Comparison of ENCODE assay signal across 8 cellular contexts in the genomic region with DNA sequence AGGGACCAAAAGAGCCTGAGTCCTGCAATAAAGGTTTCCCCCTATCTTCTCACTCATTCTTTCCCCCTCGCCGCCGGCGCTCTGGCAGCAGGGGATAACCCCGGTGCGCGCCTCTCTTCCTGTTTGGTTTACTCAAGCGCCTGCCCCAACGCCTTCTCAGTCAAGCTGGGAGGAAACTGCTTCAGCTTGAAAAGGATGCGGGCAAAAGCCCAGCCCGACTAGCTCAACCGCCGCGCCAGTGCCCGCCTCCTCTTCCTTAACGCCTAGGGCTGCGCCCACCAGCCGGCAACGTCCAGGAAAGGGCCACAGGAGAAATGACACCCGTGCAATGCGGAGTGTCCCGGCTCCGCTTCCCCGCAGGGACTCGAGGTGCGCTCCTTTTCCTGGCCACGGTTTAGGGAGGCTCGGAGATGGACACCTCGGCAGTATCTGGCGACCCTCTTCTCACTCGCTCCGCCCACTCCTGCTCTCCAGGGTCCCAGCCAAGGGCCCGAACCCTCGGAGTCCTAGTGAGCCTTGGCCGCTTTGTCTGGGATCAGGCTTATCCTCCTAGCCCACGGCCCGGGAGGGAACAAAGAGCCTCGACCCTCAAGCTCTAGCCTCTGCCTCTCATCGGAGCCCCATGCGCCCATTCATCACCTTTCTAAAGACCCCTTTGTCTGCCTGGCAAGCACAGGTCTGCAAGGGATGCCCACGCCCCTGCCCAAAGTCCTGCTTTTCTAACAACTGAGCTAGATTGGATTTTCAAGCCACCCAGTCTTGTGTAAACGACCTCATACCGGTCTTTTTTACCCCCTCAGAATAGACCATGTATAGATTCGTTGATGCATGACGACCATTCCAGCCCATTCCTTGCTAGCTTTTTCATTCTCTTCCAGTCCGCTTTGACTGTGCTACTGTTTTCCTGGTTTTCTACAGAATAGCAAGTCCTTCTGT. TPM values are rescaled to one million over a fixed set of nuclear protein-coding genes. Genes with fewer than 3 reads are reported as not detected.
DNase-seq lines count a peak whose midpoint lies in the region; ATAC-seq and TF ChIP-seq lines count a peak whose summit lies in the region.

No MANE protein-coding gene starts in this region.

- no peaks in the 10 kb centered on the region for H3K9me3 ChIP-seq in fibroblast of lung (ENCODE audit: control insufficient read depth, insufficient read depth, low read depth, low read length)

- peaks cover 9% of the 10 kb centered on the region for H3K27me3 ChIP-seq in fibroblast of lung (ENCODE audit: control insufficient read depth, insufficient read depth, low read length)

- H3K27me3 Mint-ChIP-seq in nephron progenitor cell (ENCODE audit: low read depth, poor library complexity), result peaks cover 48% of the 10 kb centered on the region
- H3K27me3 Mint-ChIP-seq in stimulated activated naive CD8-positive, alpha-beta T cell treated with anti-CD3 and anti-CD28 coated beads, Interleukin-15, Interleukin-2, amounts not matched to agents 100 ng/mL and 50 ng/mL, for 24 hours, result no peaks in the 10 kb centered on the region

- H3K4me2 ChIP-seq in fibroblast of lung (ENCODE audit: extremely low read depth, insufficient read depth, low read length), result peak overlapping the region; percentile 83

- ATAC-seq in GM19035 (IDR thresholded peaks at IDR 0.05; ENCODE audit: unreplicated experiment) (peak; percentile 42), HG03378 (IDR thresholded peaks at IDR 0.05; ENCODE audit: unreplicated experiment) (peak; percentile 36)

- H3K27ac Mint-ChIP-seq in nephron progenitor cell, result peak overlapping the region; percentile 78
- H3K27ac Mint-ChIP-seq in stimulated activated naive CD8-positive, alpha-beta T cell treated with anti-CD3 and anti-CD28 coated beads, Interleukin-15, Interleukin-2, amounts not matched to agents 100 ng/mL and 50 ng/mL, for 24 hours, result peak overlapping the region; percentile 100

- no peaks in the 10 kb centered on the region for H3K36me3 Mint-ChIP-seq in nephron progenitor cell (ENCODE audit: low read depth)
- peaks cover 23% of the 10 kb centered on the region for H3K36me3 Mint-ChIP-seq in stimulated activated naive CD8-positive, alpha-beta T cell treated with anti-CD3 and anti-CD28 coated beads, Interleukin-15, Interleukin-2, amounts not matched to agents 100 ng/mL and 50 ng/mL, for 24 hours (ENCODE audit: low read depth)

- H3K79me2 ChIP-seq in fibroblast of lung (ENCODE audit: control insufficient read depth, insufficient read depth, low read length), result no peaks in the 10 kb centered on the region

- no peak overlapping the region for H3K9ac ChIP-seq in fibroblast of lung (ENCODE audit: insufficient read depth, low read length)

- H3K36me3 ChIP-seq in fibroblast of lung (ENCODE audit: control insufficient read depth, insufficient read depth, low read length), result no peaks in the 10 kb centered on the region

- peaks cover 53% of the 10 kb centered on the region for H3K4me1 Mint-ChIP-seq in nephron progenitor cell
- peaks cover 51% of the 10 kb centered on the region for H3K4me1 Mint-ChIP-seq in stimulated activated naive CD8-positive, alpha-beta T cell treated with anti-CD3 and anti-CD28 coated beads, Interleukin-15, Interleukin-2, amounts not matched to agents 100 ng/mL and 50 ng/mL, for 24 hours (ENCODE audit: low read depth)

- H3K4me1 ChIP-seq in fibroblast of lung (ENCODE audit: control insufficient read depth, extremely low read depth, insufficient read depth, low read length), result no peaks in the 10 kb centered on the region

- peak overlapping the region; percentile 91 for H3K4me3 Mint-ChIP-seq in nephron progenitor cell
- peak overlapping the region; percentile 99 for H3K4me3 Mint-ChIP-seq in stimulated activated naive CD8-positive, alpha-beta T cell treated with anti-CD3 and anti-CD28 coated beads, Interleukin-15, Interleukin-2, amounts not matched to agents 100 ng/mL and 50 ng/mL, for 24 hours

- H4K20me1 ChIP-seq in fibroblast of lung (ENCODE audit: control insufficient read depth, extremely low read depth, insufficient read depth, low read length), result no peaks in the 10 kb centered on the region

- TF ChIP-seq CTCF in fibroblast of lung (conservative IDR thresholded peaks at IDR 0.05 in 1 of 2, IDR thresholded peaks at IDR 0.05 in 1 of 2; ENCODE audit: low read depth in 1 of 2, low read length in 2 of 2) (no peak), nephron progenitor cell (IDR thresholded peaks at IDR 0.05) (no peak)

- DNase-seq in AG08395 (ENCODE audit: low spot score) (peak; percentile 3), NOMO-1 treated with dmso at 0.1 percent for 144 hours (lab: John Stamatoyannopoulos, UW; ENCODE audit: unreplicated experiment) (peak; percentile 87), activated T-cell treated with anti-CD3 and anti-CD28 coated beads for 24 hours (ENCODE audit: low read depth) (peak; percentile 89), fibroblast of lung (ENCODE audit: low read depth in 2 of 2) (peak; percentile 60 to 71), nephron progenitor cell (peak; percentile 57)

- no peaks in the 10 kb centered on the region for H3K9me3 Mint-ChIP-seq in nephron progenitor cell
- peaks cover 3% of the 10 kb centered on the region for H3K9me3 Mint-ChIP-seq in stimulated activated naive CD8-positive, alpha-beta T cell treated with anti-CD3 and anti-CD28 coated beads, Interleukin-15, Interleukin-2, amounts not matched to agents 100 ng/mL and 50 ng/mL, for 24 hours

- H2AFZ ChIP-seq in fibroblast of lung (ENCODE audit: low read length), result no peak overlapping the region

- H3K27ac ChIP-seq in fibroblast of lung (ENCODE audit: insufficient read depth, low read length), result no peak overlapping the region

- peak overlapping the region; percentile 19 to 81 (median 40) for H3K4me3 ChIP-seq in fibroblast of lung (replicated peaks in 1 of 4; ENCODE audit: control extremely low read depth in 1 of 4, insufficient read depth in 1 of 4, low read depth in 3 of 4, low read length in 4 of 4)

RNA-seq across cellular contexts. Expression of gene ST8SIA4, which starts 2.0 kb away (rescaled TPM):
- 0.26 and 0.33 TPM in 2 replicates for total RNA-seq in fibroblast of lung
- polyA plus RNA-seq in fibroblast of lung, result 0.02 and 0.05 TPM in 2 replicates
- 0.07 TPM in 1 of 2 replicates, not detected in the other for polyA plus RNA-seq in fibroblast of lung (2012)
- not detected in 2 replicates for polyA minus RNA-seq in fibroblast of lung (ENCODE audit: low replicate concordance)

Comparison
In these comparisons a context has a peak if more than half of its experiments do, and no peak if none do; other contexts are left out.
1. DNase-seq: peak in every context shown above with its lines; median percentile 89 in activated T-cell treated with anti-CD3 and anti-CD28 coated beads for 24 hours; 87 in NOMO-1 treated with dmso at 0.1 percent for 144 hours; 66 in fibroblast of lung; 57 in nephron progenitor cell; 3 in AG08395.